ENCODE assay signal across 8 cellular contexts in the genomic region with DNA sequence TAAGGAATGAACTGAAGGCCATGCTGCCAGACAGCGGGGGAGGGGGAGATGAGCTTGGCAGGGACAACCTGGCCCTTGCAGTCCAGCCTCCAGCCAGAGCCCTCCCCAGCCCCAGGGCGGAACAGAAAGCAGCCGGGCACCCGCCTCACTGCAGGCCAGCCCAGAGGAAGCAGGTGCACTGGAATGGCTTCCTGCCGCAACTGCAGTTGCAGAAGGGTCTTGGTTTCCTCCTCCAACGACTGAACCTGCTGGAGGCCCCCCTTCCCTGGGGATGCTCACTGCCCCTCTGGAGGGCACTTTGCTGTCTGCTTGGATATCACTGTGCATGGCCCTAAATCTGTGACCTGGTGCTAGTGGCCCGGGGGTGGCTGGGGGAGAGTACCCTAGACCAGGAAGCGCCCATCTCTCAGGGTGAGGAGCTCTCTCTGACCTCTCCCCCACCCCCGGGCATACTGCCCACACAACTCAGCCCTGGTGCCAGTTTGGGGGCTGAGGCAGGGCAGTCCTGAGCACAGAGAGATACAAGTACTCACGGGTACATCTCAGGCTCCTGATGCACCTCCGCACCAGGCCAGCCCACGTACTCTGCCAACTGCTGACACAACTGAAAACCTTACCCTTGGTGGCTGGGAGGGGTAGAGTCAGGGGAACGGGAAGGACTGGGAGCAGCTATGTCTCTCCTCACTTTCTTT. TPM values are rescaled to one million over a fixed set of nuclear protein-coding genes. Genes with fewer than 3 reads are reported as not detected.
DNase-seq lines count a peak whose midpoint lies in the region; ATAC-seq and TF ChIP-seq lines count a peak whose summit lies in the region.

No MANE protein-coding gene starts in this region.

- ATAC-seq in CD4-positive, CD25-positive, alpha-beta regulatory T cell (ENCODE audit: low read depth in 2 of 2): no peak
- ATAC-seq in HG02885 (IDR thresholded peaks at IDR 0.05; ENCODE audit: poor library complexity, unreplicated experiment): peak; percentile 43
- peak; percentile 68 for ATAC-seq in left ventricle myocardium superior
- peak; percentile 29 to 36 for ATAC-seq in stimulated activated naive B cell treated with anti-CD40 and anti-IgM and Interleukin-4, amounts not matched to agents 10 μg/mL and 1 μg/mL and 100 μg/mL, for 72 hours (replicated peaks)

- H3K9me3 Mint-ChIP-seq in CD4-positive, CD25-positive, alpha-beta regulatory T cell: no peaks in the 10 kb centered on the region
- no peaks in the 10 kb centered on the region for H3K9me3 Mint-ChIP-seq in activated T-cell treated with anti-CD3 and anti-CD28 coated beads, Interleukin-2, amount 50 U/mL, for 24 hours
- H3K9me3 Mint-ChIP-seq in stimulated activated naive B cell treated with anti-CD40 and anti-IgM and Interleukin-4, amounts not matched to agents 10 μg/mL and 1 μg/mL and 100 μg/mL, for 72 hours: no peaks in the 10 kb centered on the region

- H3K4me1 Mint-ChIP-seq in CD4-positive, CD25-positive, alpha-beta regulatory T cell: peaks cover 24 to 76% (median 42%) of the 10 kb centered on the region in 4 donors
- peaks cover 81% of the 10 kb centered on the region for H3K4me1 Mint-ChIP-seq in activated T-cell treated with anti-CD3 and anti-CD28 coated beads, Interleukin-2, amount 50 U/mL, for 24 hours (ENCODE audit: low read depth)
- H3K4me1 Mint-ChIP-seq in stimulated activated naive B cell treated with anti-CD40 and anti-IgM and Interleukin-4, amounts not matched to agents 10 μg/mL and 1 μg/mL and 100 μg/mL, for 72 hours: peaks cover 48 to 65% of the 10 kb centered on the region in 2 donors

- H3K9me3 ChIP-seq in CD4-positive, CD25-positive, alpha-beta regulatory T cell (ENCODE audit: control insufficient read depth in 2 of 2, low read length in 2 of 2): no peaks in the 10 kb centered on the region

- H3K4me3 Mint-ChIP-seq in CD4-positive, CD25-positive, alpha-beta regulatory T cell: peak overlapping the region; percentile 92 to 98 (median 93)
- H3K4me3 Mint-ChIP-seq in activated T-cell treated with anti-CD3 and anti-CD28 coated beads, Interleukin-2, amount 50 U/mL, for 24 hours: peak overlapping the region; percentile 93
- peak overlapping the region; percentile 90 for H3K4me3 Mint-ChIP-seq in stimulated activated naive B cell treated with anti-CD40 and anti-IgM and Interleukin-4, amounts not matched to agents 10 μg/mL and 1 μg/mL and 100 μg/mL, for 72 hours

- no peaks in the 10 kb centered on the region for H3K27me3 ChIP-seq in CD4-positive, CD25-positive, alpha-beta regulatory T cell (ENCODE audit: control insufficient read depth, insufficient read depth, low read length)

- no peak for TF ChIP-seq CTCF in GM20000 (IDR thresholded peaks at IDR 0.05; ENCODE audit: extremely low read depth, missing control alignments)

- peak overlapping the region; percentile 93 to 99 (median 94) for H3K27ac Mint-ChIP-seq in CD4-positive, CD25-positive, alpha-beta regulatory T cell
- H3K27ac Mint-ChIP-seq in activated T-cell treated with anti-CD3 and anti-CD28 coated beads, Interleukin-2, amount 50 U/mL, for 24 hours: peak overlapping the region; percentile 95
- H3K27ac Mint-ChIP-seq in stimulated activated naive B cell treated with anti-CD40 and anti-IgM and Interleukin-4, amounts not matched to agents 10 μg/mL and 1 μg/mL and 100 μg/mL, for 72 hours: peak overlapping the region; percentile 96

- peaks cover 13% of the 10 kb centered on the region for H3K36me3 Mint-ChIP-seq in CD4-positive, CD25-positive, alpha-beta regulatory T cell
- peaks cover 20% of the 10 kb centered on the region for H3K36me3 Mint-ChIP-seq in activated T-cell treated with anti-CD3 and anti-CD28 coated beads, Interleukin-2, amount 50 U/mL, for 24 hours (ENCODE audit: low read depth)
- H3K36me3 Mint-ChIP-seq in stimulated activated naive B cell treated with anti-CD40 and anti-IgM and Interleukin-4, amounts not matched to agents 10 μg/mL and 1 μg/mL and 100 μg/mL, for 72 hours: peaks cover 0 to 13% of the 10 kb centered on the region in 2 donors

- no peaks in the 10 kb centered on the region for H3K27me3 Mint-ChIP-seq in CD4-positive, CD25-positive, alpha-beta regulatory T cell
- no peaks in the 10 kb centered on the region for H3K27me3 Mint-ChIP-seq in activated T-cell treated with anti-CD3 and anti-CD28 coated beads, Interleukin-2, amount 50 U/mL, for 24 hours
- H3K27me3 Mint-ChIP-seq in stimulated activated naive B cell treated with anti-CD40 and anti-IgM and Interleukin-4, amounts not matched to agents 10 μg/mL and 1 μg/mL and 100 μg/mL, for 72 hours: no peaks in the 10 kb centered on the region

- peaks cover 23% of the 10 kb centered on the region for H3K36me3 ChIP-seq in CD4-positive, CD25-positive, alpha-beta regulatory T cell (ENCODE audit: control insufficient read depth, insufficient read depth, low read length)

- intact Hi-C loops in left ventricle myocardium superior (cut with micrococcal nuclease): no loop called here

- peak in 2 of 3 donors; percentile 15 to 60 for DNase-seq in CD4-positive, CD25-positive, alpha-beta regulatory T cell
- DNase-seq in activated T-cell treated with anti-CD3 and anti-CD28 coated beads, Interleukin-2, amount 50 U/mL, for 24 hours: peak; percentile 65
- peak; percentile 78 for DNase-seq in left ventricle myocardium superior
- DNase-seq in stimulated activated naive B cell treated with anti-CD40 and anti-IgM and Interleukin-4, amounts not matched to agents 10 μg/mL and 1 μg/mL and 100 μg/mL, for 72 hours: no peak
- DNase-seq in NCI-H345 treated with DMSO at 0.1 percent for 48 hours (lab: John Stamatoyannopoulos, UW; ENCODE audit: unreplicated experiment): no peak
- no peak for DNase-seq in pons (ENCODE audit: low spot score)
- no peak for DNase-seq in GM20000 (ENCODE audit: low spot score)

- peaks cover 71% of the 10 kb centered on the region for H3K4me1 ChIP-seq in CD4-positive, CD25-positive, alpha-beta regulatory T cell (ENCODE audit: control insufficient read depth, insufficient read depth, low read length, poor library complexity, severe bottlenecking)

- peak overlapping the region; percentile 75 for H3K4me3 ChIP-seq in CD4-positive, CD25-positive, alpha-beta regulatory T cell (ENCODE audit: low read depth, low read length)

- peak overlapping the region; percentile 84 for H3K27ac ChIP-seq in CD4-positive, CD25-positive, alpha-beta regulatory T cell (ENCODE audit: insufficient read depth, low read length, poor library complexity, severe bottlenecking)

RNA-seq across cellular contexts. Expression of a gene that starts 41.1 kb away (rescaled TPM):
- 193 TPM for total RNA-seq in CD4-positive, CD25-positive, alpha-beta regulatory T cell
- polyA plus RNA-seq in CD4-positive, CD25-positive, alpha-beta regulatory T cell: 10 to 100 TPM; 16.8 to 22.6 (median 20.2) TPM
- total RNA-seq in left ventricle myocardium superior: 346 TPM

Comparison
In these comparisons a context has a peak if more than half of its experiments do, and no peak if none do; other contexts are left out.
1. ATAC-seq: peak in HG02885 (single experiment), left ventricle myocardium superior (single experiment) and stimulated activated naive B cell treated with anti-CD40 and anti-IgM and Interleukin-4, amounts not matched to agents 10 μg/mL and 1 μg/mL and 100 μg/mL, for 72 hours (2 of 2); none in CD4-positive, CD25-positive, alpha-beta regulatory T cell (0 of 2).
2. DNase-seq: peak in CD4-positive, CD25-positive, alpha-beta regulatory T cell (2 of 3), activated T-cell treated with anti-CD3 and anti-CD28 coated beads, Interleukin-2, amount 50 U/mL, for 24 hours (single experiment) and left ventricle myocardium superior (single experiment); none in stimulated activated naive B cell treated with anti-CD40 and anti-IgM and Interleukin-4, amounts not matched to agents 10 μg/mL and 1 μg/mL and 100 μg/mL, for 72 hours (single experiment), NCI-H345 treated with DMSO at 0.1 percent for 48 hours (single experiment), pons (single experiment) and GM20000 (single experiment).
3. Peak in every context shown above with its lines, with median percentiles within 50 percentile points of each other: H3K27ac Mint-ChIP-seq and H3K4me3 Mint-ChIP-seq.